Comparison of ENCODE assay signal across 1 cellular context in the genomic region with DNA sequence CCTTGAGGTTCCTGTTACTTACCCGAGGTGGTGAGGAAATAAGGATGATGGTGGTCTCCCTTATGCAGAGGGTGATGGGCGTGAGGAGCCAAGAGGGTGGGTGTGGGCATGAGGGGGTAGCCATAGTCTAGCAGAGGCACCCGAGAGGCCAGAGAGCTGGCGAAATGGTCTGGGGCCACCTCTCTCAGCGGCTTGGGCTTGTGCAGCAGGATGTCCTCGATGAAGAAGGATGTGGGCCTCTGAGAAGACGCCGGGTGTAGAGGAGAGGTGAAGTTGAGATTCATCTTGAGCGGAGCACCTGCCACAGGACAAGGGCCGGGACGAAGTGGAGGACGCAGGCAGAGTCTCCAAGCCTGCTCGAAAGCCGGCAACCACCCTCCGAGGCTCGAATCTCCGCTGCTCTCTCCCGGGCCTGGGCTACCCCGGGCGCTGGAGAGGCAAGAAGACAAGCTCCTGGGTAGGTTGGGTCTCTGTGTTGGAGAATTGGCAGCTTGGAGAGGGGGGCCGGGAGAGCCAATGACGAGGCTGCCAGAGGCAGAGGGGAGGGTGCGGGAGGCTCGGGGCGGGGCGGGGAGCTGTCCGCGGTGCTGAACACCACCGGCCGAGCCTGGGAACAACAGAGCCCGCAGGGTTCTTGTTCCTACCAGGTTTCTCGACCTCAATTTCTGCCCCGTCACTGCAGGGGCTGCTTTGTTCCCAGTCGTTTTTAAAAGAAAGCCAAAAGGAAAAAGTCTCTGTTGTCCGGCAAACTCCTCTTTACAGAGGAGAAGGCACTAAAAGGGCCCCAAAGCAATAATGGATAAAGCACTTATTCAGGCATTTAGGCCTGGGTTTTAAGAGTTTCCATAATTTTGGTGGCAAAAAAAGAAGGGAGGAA.
A peak's percentile ranks its signal among the peaks of the same experiment; 100 is the strongest.
TF ChIP-seq lines count a peak whose summit lies in the region.

TSS of gene BSX (minus strand) at position 447 of the 877 bp plus-strand sequence. CDS start at position 284, 163 bp downstream.

TF ChIP-seq in GM12878, 131 proteins besides CTCF, POLR2A, EP300 and RAD21:
- TF ChIP-seq, protein P1, sequence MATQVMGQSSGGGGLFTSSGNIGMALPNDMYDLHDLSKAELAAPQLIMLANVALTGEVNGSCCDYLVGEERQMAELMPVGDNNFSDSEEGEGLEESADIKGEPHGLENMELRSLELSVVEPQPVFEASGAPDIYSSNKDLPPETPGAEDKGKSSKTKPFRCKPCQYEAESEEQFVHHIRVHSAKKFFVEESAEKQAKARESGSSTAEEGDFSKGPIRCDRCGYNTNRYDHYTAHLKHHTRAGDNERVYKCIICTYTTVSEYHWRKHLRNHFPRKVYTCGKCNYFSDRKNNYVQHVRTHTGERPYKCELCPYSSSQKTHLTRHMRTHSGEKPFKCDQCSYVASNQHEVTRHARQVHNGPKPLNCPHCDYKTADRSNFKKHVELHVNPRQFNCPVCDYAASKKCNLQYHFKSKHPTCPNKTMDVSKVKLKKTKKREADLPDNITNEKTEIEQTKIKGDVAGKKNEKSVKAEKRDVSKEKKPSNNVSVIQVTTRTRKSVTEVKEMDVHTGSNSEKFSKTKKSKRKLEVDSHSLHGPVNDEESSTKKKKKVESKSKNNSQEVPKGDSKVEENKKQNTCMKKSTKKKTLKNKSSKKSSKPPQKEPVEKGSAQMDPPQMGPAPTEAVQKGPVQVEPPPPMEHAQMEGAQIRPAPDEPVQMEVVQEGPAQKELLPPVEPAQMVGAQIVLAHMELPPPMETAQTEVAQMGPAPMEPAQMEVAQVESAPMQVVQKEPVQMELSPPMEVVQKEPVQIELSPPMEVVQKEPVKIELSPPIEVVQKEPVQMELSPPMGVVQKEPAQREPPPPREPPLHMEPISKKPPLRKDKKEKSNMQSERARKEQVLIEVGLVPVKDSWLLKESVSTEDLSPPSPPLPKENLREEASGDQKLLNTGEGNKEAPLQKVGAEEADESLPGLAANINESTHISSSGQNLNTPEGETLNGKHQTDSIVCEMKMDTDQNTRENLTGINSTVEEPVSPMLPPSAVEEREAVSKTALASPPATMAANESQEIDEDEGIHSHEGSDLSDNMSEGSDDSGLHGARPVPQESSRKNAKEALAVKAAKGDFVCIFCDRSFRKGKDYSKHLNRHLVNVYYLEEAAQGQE (IDR thresholded peaks at IDR 0.05; ENCODE audit: low read depth, low read length) = peak; percentile 92
- TF ChIP-seq JUNB (IDR thresholded peaks at IDR 0.05) = no peak
TF ChIP-seq in GM12878: peak in this region for 1.
